ENCODE assay signal across 1 cellular context in the genomic region with DNA sequence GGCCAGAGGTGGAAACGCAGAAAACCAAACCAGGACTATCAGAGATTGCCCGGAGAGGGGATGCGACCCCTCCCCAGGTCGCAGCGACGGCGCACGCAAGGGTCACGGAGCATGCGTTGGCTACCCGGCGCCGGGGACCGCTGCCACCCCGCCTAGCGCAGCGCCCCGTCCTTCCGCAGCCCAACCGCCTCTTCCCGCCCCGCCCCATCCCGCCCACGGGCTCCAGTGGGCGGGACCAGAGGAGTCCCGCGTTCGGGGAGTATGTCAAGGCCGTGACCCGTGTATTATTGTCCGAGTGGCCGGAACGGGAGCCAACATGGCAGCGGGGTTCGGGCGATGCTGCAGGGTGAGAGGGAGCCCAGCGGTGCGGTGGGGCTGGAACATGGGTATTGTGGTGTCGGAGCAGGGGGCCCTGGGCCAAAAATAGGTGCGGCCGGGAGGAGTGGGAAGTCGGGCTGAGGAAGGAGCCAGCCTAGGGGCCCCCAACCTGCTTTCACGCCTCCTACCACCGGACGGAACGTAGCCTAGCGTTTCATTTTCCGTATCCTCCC.
TF ChIP-seq lines count a peak whose summit lies in the region.

ACADM (plus strand) TSS at position 238 of the 551 bp plus-strand sequence; CDS start at position 317, 79 bp downstream.

TF ChIP-seq in K562, 482 proteins besides CTCF, POLR2A, EP300 and RAD21 (continued from another document and continues in another):
- TF ChIP-seq CREB3 (tag; conservative IDR thresholded peaks at IDR 0.05; ENCODE audit: low read depth) (no peak), MNT (conservative IDR thresholded peaks at IDR 0.05) (peak; percentile 71 to 84), NONO (IDR thresholded peaks at IDR 0.05; ENCODE audit: low read depth in 2 of 2, low read length in 1 of 2) (peak in 1 of 2 experiments; percentile 77; a peak in 3 of 4 replicates), HDAC1 (IDR thresholded peaks at IDR 0.05) (peak in 1 of 2 experiments; percentile 81; a peak in 2 of 4 replicates), ETV1 (tag; conservative IDR thresholded peaks at IDR 0.05; ENCODE audit: low read depth) (peak; percentile 28; the same call in 1 of the 2 replicates), CBFA2T3 (IDR thresholded peaks at IDR 0.05) (peak; percentile 33; the same call in 1 of the 2 replicates), ZNF589 (CRISPR knock-in tag; IDR thresholded peaks at IDR 0.05; ENCODE audit: low read depth) (peak; percentile 29; the same call in 1 of the 2 replicates), ELK3 (CRISPR knock-in tag; IDR thresholded peaks at IDR 0.05) (no peak), ZBTB9 (CRISPR knock-in tag; IDR thresholded peaks at IDR 0.05) (no peak), BHLHE40 (IDR thresholded peaks at IDR 0.05; ENCODE audit: low read length) (peak; percentile 57), SUPT5H (IDR thresholded peaks at IDR 0.05) (peak; percentile 96), ZNF165 (CRISPR knock-in tag; IDR thresholded peaks at IDR 0.05; ENCODE audit: borderline replicate concordance) (no peak), ZNF639 (CRISPR knock-in tag; conservative IDR thresholded peaks at IDR 0.05 in 1 of 2, IDR thresholded peaks at IDR 0.05 in 1 of 2) (peak in 1 of 2 experiments; percentile 87; a peak in 2 of 4 replicates), RNF2 (IDR thresholded peaks at IDR 0.05) (peak; percentile 62; the same call in 1 of the 2 replicates), NEUROD1 (IDR thresholded peaks at IDR 0.05; ENCODE audit: borderline replicate concordance, low read depth, low read length, partially characterized antibody) (peak; percentile 54), ZBTB17 (CRISPR knock-in tag; IDR thresholded peaks at IDR 0.05) (0 out of 2 replicates have a peak, but pooled peaks have one; percentile 57), MBD2 (IDR thresholded peaks at IDR 0.05; ENCODE audit: borderline replicate concordance, low read depth) (peak; percentile 62; the same call in 1 of the 2 replicates), ZNF232 (CRISPR knock-in tag; IDR thresholded peaks at IDR 0.05) (0 out of 2 replicates have a peak, but pooled peaks have one; percentile 26), KDM1A (IDR thresholded peaks at IDR 0.05) (peak in 1 of 2 experiments; percentile 59; a peak in 1 of 4 replicates), FIP1L1 (IDR thresholded peaks at IDR 0.05; ENCODE audit: low read depth, low read length, poor library complexity, severe bottlenecking) (peak; percentile 54), SIN3A (IDR thresholded peaks at IDR 0.05; ENCODE audit: borderline replicate concordance in 2 of 2, control insufficient read depth in 1 of 2, low read depth in 2 of 2, low read length in 2 of 2) (peak; percentile 8 to 62; a peak in 2 of 4 replicates), NCOR1 (IDR thresholded peaks at IDR 0.05) (peak; percentile 44), SOX6 (IDR thresholded peaks at IDR 0.05) (peak; percentile 28), NR3C1 (CRISPR knock-in tag; IDR thresholded peaks at IDR 0.05) (peak; percentile 76; the same call in 1 of the 2 replicates), PHF8 (IDR thresholded peaks at IDR 0.05; ENCODE audit: borderline replicate concordance, low read length) (peak; percentile 92), MTA3 (IDR thresholded peaks at IDR 0.05; ENCODE audit: borderline replicate concordance) (peak; percentile 63), POLR2B (IDR thresholded peaks at IDR 0.05; ENCODE audit: low read depth, partially characterized antibody) (peak; percentile 92), SMAD4 (CRISPR knock-in tag; conservative IDR thresholded peaks at IDR 0.05) (peak; percentile 67), MEF2A (IDR thresholded peaks at IDR 0.05; ENCODE audit: control insufficient read depth, low read depth, low read length) (peak; percentile 66; the same call in 1 of the 2 replicates), PTTG1 (tag; IDR thresholded peaks at IDR 0.05; ENCODE audit: low read depth) (no peak), MEIS2 (IDR thresholded peaks at IDR 0.05; ENCODE audit: partially characterized antibody) (peak; percentile 52), ATF6 (CRISPR knock-in tag; IDR thresholded peaks at IDR 0.05) (0 out of 2 replicates have a peak, but pooled peaks have one; percentile 47)
- TF ChIP-seq, protein P1, sequence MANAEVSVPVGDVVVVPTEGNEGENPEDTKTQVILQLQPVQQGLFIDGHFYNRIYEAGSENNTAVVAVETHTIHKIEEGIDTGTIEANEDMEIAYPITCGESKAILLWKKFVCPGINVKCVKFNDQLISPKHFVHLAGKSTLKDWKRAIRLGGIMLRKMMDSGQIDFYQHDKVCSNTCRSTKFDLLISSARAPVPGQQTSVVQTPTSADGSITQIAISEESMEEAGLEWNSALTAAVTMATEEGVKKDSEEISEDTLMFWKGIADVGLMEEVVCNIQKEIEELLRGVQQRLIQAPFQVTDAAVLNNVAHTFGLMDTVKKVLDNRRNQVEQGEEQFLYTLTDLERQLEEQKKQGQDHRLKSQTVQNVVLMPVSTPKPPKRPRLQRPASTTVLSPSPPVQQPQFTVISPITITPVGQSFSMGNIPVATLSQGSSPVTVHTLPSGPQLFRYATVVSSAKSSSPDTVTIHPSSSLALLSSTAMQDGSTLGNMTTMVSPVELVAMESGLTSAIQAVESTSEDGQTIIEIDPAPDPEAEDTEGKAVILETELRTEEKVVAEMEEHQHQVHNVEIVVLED (CRISPR knock-in tag; IDR thresholded peaks at IDR 0.05), result peak; percentile 82
- TF ChIP-seq, protein P2, sequence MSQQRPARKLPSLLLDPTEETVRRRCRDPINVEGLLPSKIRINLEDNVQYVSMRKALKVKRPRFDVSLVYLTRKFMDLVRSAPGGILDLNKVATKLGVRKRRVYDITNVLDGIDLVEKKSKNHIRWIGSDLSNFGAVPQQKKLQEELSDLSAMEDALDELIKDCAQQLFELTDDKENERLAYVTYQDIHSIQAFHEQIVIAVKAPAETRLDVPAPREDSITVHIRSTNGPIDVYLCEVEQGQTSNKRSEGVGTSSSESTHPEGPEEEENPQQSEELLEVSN (IDR thresholded peaks at IDR 0.05; ENCODE audit: borderline replicate concordance in 1 of 2, extremely low read depth in 1 of 2, insufficient read depth in 1 of 2, insufficient read length in 1 of 2, low read depth in 1 of 2, low read length in 1 of 2, poor library complexity in 1 of 2, severe bottlenecking in 1 of 2), result peak in 1 of 2 experiments; percentile 67
- TF ChIP-seq, protein P3, sequence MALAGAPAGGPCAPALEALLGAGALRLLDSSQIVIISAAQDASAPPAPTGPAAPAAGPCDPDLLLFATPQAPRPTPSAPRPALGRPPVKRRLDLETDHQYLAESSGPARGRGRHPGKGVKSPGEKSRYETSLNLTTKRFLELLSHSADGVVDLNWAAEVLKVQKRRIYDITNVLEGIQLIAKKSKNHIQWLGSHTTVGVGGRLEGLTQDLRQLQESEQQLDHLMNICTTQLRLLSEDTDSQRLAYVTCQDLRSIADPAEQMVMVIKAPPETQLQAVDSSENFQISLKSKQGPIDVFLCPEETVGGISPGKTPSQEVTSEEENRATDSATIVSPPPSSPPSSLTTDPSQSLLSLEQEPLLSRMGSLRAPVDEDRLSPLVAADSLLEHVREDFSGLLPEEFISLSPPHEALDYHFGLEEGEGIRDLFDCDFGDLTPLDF (CRISPR knock-in tag; IDR thresholded peaks at IDR 0.05), result peak; percentile 88; the same call in 1 of the 2 replicates
- TF ChIP-seq, protein P4, sequence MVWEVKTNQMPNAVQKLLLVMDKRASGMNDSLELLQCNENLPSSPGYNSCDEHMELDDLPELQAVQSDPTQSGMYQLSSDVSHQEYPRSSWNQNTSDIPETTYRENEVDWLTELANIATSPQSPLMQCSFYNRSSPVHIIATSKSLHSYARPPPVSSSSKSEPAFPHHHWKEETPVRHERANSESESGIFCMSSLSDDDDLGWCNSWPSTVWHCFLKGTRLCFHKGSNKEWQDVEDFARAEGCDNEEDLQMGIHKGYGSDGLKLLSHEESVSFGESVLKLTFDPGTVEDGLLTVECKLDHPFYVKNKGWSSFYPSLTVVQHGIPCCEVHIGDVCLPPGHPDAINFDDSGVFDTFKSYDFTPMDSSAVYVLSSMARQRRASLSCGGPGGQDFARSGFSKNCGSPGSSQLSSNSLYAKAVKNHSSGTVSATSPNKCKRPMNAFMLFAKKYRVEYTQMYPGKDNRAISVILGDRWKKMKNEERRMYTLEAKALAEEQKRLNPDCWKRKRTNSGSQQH (CRISPR knock-in tag; IDR thresholded peaks at IDR 0.05), result peak; percentile 15; the same call in 1 of the 2 replicates
- TF ChIP-seq, protein P5, sequence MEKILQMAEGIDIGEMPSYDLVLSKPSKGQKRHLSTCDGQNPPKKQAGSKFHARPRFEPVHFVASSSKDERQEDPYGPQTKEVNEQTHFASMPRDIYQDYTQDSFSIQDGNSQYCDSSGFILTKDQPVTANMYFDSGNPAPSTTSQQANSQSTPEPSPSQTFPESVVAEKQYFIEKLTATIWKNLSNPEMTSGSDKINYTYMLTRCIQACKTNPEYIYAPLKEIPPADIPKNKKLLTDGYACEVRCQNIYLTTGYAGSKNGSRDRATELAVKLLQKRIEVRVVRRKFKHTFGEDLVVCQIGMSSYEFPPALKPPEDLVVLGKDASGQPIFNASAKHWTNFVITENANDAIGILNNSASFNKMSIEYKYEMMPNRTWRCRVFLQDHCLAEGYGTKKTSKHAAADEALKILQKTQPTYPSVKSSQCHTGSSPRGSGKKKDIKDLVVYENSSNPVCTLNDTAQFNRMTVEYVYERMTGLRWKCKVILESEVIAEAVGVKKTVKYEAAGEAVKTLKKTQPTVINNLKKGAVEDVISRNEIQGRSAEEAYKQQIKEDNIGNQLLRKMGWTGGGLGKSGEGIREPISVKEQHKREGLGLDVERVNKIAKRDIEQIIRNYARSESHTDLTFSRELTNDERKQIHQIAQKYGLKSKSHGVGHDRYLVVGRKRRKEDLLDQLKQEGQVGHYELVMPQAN (IDR thresholded peaks at IDR 0.05; ENCODE audit: borderline replicate concordance), result peak; percentile 68; the same call in 1 of the 2 replicates
